In genomic region chr5:107047048-107047447, GRCh38 we compare ENCODE assay signal across 28 cellular contexts.
"Had no signal": no experiment of that assay in that cellular context is flagged by ENCODE, and none has a peak within 500 bp of the region (broad histone marks: within the 10 kb centered on the region; RNA-seq: fewer than 3 reads in every experiment).

No MANE protein-coding gene starts in this region.

- H3K27ac ChIP-seq: colonic mucosa, coronary artery, dorsolateral prefrontal cortex, epithelial cell of prostate, esophagus muscularis mucosa, esophagus squamous epithelium, foreskin keratinocyte, gastrocnemius medialis, gastroesophageal sphincter, heart left ventricle, heart right ventricle, hepatocyte had no signal

- H3K27ac Mint-ChIP-seq: dendritic cell treated with granulocyte-macrophage colony-stimulating factor and Interleukin-4, amounts not matched to agents 40 ng/mL and 50 ng/mL, for 4 days; effector memory CD8-positive, alpha-beta T cell; endodermal cell had no signal

- H3K4me2 ChIP-seq: hepatocyte had no signal

- FAIRE-seq: endometrium, endothelial cell of umbilical vein had no signal

- ATAC-seq: effector memory CD8-positive, alpha-beta T cell; esophagus mucosa; foreskin keratinocyte; gastrocnemius medialis; gastroesophageal sphincter; heart left ventricle; heart right ventricle had no signal

- H3K27me3 Mint-ChIP-seq: dendritic cell treated with granulocyte-macrophage colony-stimulating factor and Interleukin-4, amounts not matched to agents 40 ng/mL and 50 ng/mL, for 4 days had no signal

- H3K4me1 Mint-ChIP-seq: endodermal cell had no signal

- H3K9me3 Mint-ChIP-seq: endodermal cell had no signal

- H3K36me3 ChIP-seq: colonic mucosa, esophagus muscularis mucosa, esophagus squamous epithelium, gastrocnemius medialis, gastroesophageal sphincter, heart left ventricle, heart right ventricle had no signal

- H3K4me1 ChIP-seq: colonic mucosa, esophagus muscularis mucosa, esophagus squamous epithelium, foreskin keratinocyte, gastrocnemius medialis, gastroesophageal sphincter, heart right ventricle had no signal

- H3K9me3 ChIP-seq: colonic mucosa, esophagus muscularis mucosa, esophagus squamous epithelium, gastrocnemius medialis, gastroesophageal sphincter had no signal

- DNase-seq: colonic mucosa; cortex of kidney; dermis blood vessel endothelial cell; dorsolateral prefrontal cortex; effector CD4-positive, alpha-beta T cell; effector CD8-positive, alpha-beta T cell; effector memory CD4-positive, alpha-beta T cell; effector memory CD8-positive, alpha-beta T cell; endodermal cell; erythroblast; esophagus squamous epithelium; foreskin fibroblast; foreskin keratinocyte; foreskin melanocyte; gastrocnemius medialis; glutamatergic neuron; head of caudate nucleus; heart left ventricle; heart right ventricle had no signal

- H3K4me3 Mint-ChIP-seq: dendritic cell treated with granulocyte-macrophage colony-stimulating factor and Interleukin-4, amounts not matched to agents 40 ng/mL and 50 ng/mL, for 4 days; effector memory CD8-positive, alpha-beta T cell; endodermal cell had no signal

- H3K4me3 ChIP-seq: colonic mucosa, coronary artery, dorsolateral prefrontal cortex, esophagus muscularis mucosa, esophagus squamous epithelium, gastrocnemius medialis, gastroesophageal sphincter, heart left ventricle, heart right ventricle, hepatocyte had no signal
